In genomic region chr1:209978721-209979120, GRCh38 we compare ENCODE assay signal across 4 cellular contexts. TPM values are rescaled to one million over a fixed set of nuclear protein-coding genes. Genes with fewer than 3 reads are reported as not detected.
"Had no signal": no experiment of that assay in that cellular context is flagged by ENCODE, and none has a peak within 500 bp of the region (broad histone marks: within the 10 kb centered on the region; RNA-seq: fewer than 3 reads in every experiment).

No MANE protein-coding gene starts in this region.

RNA-seq across cellular contexts. Expression of gene SYT14, which starts 40.7 kb away (rescaled TPM):
- total RNA-seq: liver; lower lobe of right lung; naive thymus-derived CD8-positive, alpha-beta T cell; upper lobe of left lung had no signal
